Comparison of ENCODE assay signal across 30 cellular contexts in the genomic region with DNA sequence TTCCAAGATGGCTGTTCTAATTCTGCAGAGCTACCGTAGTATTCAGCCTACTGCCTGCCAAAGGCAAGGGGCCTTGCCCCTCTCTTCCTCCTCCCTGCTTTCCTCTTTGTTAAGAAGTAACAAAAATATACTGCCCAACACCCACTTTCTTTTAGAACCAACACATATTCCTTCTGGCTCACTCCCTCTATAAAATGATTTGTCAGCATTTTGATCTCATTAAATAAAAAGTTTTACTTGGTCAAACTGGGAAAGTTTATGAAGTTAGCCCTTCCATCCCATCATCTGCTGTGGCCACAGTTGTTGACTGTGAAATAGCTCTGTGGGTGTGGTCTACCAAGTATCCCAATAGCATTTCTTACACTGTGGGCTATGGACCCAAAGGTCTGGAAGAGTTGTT.
"Had no signal": no experiment of that assay in that cellular context is flagged by ENCODE, and none has a peak within 500 bp of the region (broad histone marks: within the 10 kb centered on the region; RNA-seq: fewer than 3 reads in every experiment).

No MANE protein-coding gene starts in this region.

- H3K4me3 ChIP-seq: adrenal gland, body of pancreas, gastrocnemius medialis, left ventricle myocardium inferior, lung, neural progenitor cell, right atrium auricular region, thoracic aorta, vagina had no signal

- H3K4me3 Mint-ChIP-seq: activated CD4-positive, alpha-beta memory T cell treated with anti-CD3 and anti-CD28 coated beads for 36 hours; activated naive CD4-positive, alpha-beta T cell treated with anti-CD3 and anti-CD28 coated beads for 36 hours; activated naive CD8-positive, alpha-beta T cell treated with anti-CD3 and anti-CD28 coated beads for 36 hours; activated T-helper 1 cell treated with anti-CD3 and anti-CD28 coated beads, Interleukin-12 subunit alpha, Interleukin-12 subunit beta, Interleukin-2, Interleukin-4 antibody, amounts not matched to agents 30 ng/mL and 10 ng/mL and 1 ng/mL, durations not matched to agents 14 hours and 24 hours and 36 hours; neural progenitor cell; stimulated activated naive CD8-positive, alpha-beta T cell treated with anti-CD3 and anti-CD28 coated beads, Interleukin-15, Interleukin-2, amounts not matched to agents 100 ng/mL and 50 ng/mL, for 24 hours; type B pancreatic cell had no signal

- H3K36me3 ChIP-seq: adrenal gland, gastrocnemius medialis, left ventricle myocardium inferior, neural progenitor cell, right atrium auricular region, thoracic aorta, vagina had no signal

- H3K4me1 ChIP-seq: body of pancreas had no signal

- ATAC-seq: body of pancreas, gastrocnemius medialis had no signal

- H3K27ac ChIP-seq: adrenal gland, body of pancreas, gastrocnemius medialis, left ventricle myocardium inferior, neural progenitor cell, right atrium auricular region, thoracic aorta, vagina had no signal

- H3K9me3 Mint-ChIP-seq: activated naive CD4-positive, alpha-beta T cell treated with anti-CD3 and anti-CD28 coated beads for 36 hours; activated naive CD8-positive, alpha-beta T cell treated with anti-CD3 and anti-CD28 coated beads for 36 hours; activated T-helper 1 cell treated with anti-CD3 and anti-CD28 coated beads, Interleukin-12 subunit alpha, Interleukin-12 subunit beta, Interleukin-2, Interleukin-4 antibody, amounts not matched to agents 30 ng/mL and 10 ng/mL and 1 ng/mL, durations not matched to agents 14 hours and 24 hours and 36 hours; neural progenitor cell had no signal

- H3K36me3 Mint-ChIP-seq: activated CD4-positive, alpha-beta memory T cell treated with anti-CD3 and anti-CD28 coated beads for 36 hours had no signal

- DNase-seq: activated CD4-positive, alpha-beta memory T cell treated with anti-CD3 and anti-CD28 coated beads for 36 hours; activated CD4-positive, alpha-beta T cell treated with anti-CD3 and anti-CD28 coated beads for 4 hours; activated CD4-positive, CD25-positive, alpha-beta regulatory T cell; activated CD8-positive, alpha-beta memory T cell treated with anti-CD3 and anti-CD28 coated beads, Interleukin-2, amount 50 U/mL, for 4 hours; activated effector memory CD4-positive, alpha-beta T cell treated with anti-CD3 and anti-CD28 coated beads, Interleukin-2, amount 50 U/mL, for 16 hours; activated naive CD4-positive, alpha-beta T cell treated with anti-CD3 and anti-CD28 coated beads for 36 hours; activated naive CD8-positive, alpha-beta T cell treated with anti-CD3 and anti-CD28 coated beads for 36 hours; activated T-cell treated with anti-CD3 and anti-CD28 coated beads, Interleukin-2, amount 50 U/mL, for 1 hour; adrenal gland; aorta; body of pancreas; effector CD8-positive, alpha-beta T cell; gastrocnemius medialis; glutamatergic neuron; left ventricle myocardium inferior; mesendoderm; occipital lobe; stimulated activated CD4-positive, alpha-beta T cell treated with anti-CD3 and anti-CD28 coated beads, Interleukin-15, amount 100 ng/mL, for 24 hours; stimulated activated CD4-positive, alpha-beta T cell treated with anti-CD3 and anti-CD28 coated beads, Interleukin-2, amount 100 ng/mL, for 24 hours had no signal

- H3K4me2 ChIP-seq: neural progenitor cell had no signal

- H3K27me3 ChIP-seq: adrenal gland, body of pancreas, gastrocnemius medialis, neural progenitor cell, right atrium auricular region, vagina had no signal

- H3K9ac ChIP-seq: neural progenitor cell had no signal

- H3K27me3 Mint-ChIP-seq: activated CD4-positive, alpha-beta memory T cell treated with anti-CD3 and anti-CD28 coated beads for 36 hours; activated naive CD8-positive, alpha-beta T cell treated with anti-CD3 and anti-CD28 coated beads for 36 hours; stimulated activated naive CD8-positive, alpha-beta T cell treated with anti-CD3 and anti-CD28 coated beads, Interleukin-15, Interleukin-2, amounts not matched to agents 100 ng/mL and 50 ng/mL, for 24 hours; type B pancreatic cell had no signal

- H3K27ac Mint-ChIP-seq: activated CD4-positive, alpha-beta memory T cell treated with anti-CD3 and anti-CD28 coated beads for 36 hours; activated naive CD4-positive, alpha-beta T cell treated with anti-CD3 and anti-CD28 coated beads for 36 hours; activated naive CD8-positive, alpha-beta T cell treated with anti-CD3 and anti-CD28 coated beads for 36 hours; activated T-helper 1 cell treated with anti-CD3 and anti-CD28 coated beads, Interleukin-12 subunit alpha, Interleukin-12 subunit beta, Interleukin-2, Interleukin-4 antibody, amounts not matched to agents 30 ng/mL and 10 ng/mL and 1 ng/mL, durations not matched to agents 14 hours and 24 hours and 36 hours; stimulated activated naive CD8-positive, alpha-beta T cell treated with anti-CD3 and anti-CD28 coated beads, Interleukin-15, Interleukin-2, amounts not matched to agents 100 ng/mL and 50 ng/mL, for 24 hours; type B pancreatic cell had no signal

- H2AFZ ChIP-seq: neural progenitor cell had no signal

- H3K9me3 ChIP-seq: adrenal gland, body of pancreas, gastrocnemius medialis, left ventricle myocardium inferior, right atrium auricular region, thoracic aorta, vagina had no signal

- FAIRE-seq: colon, endometrium, islet of Langerhans had no signal
